22 cellular contexts compared by ENCODE assay signal in genomic region chr7:132972745-132973144, GRCh38.
"Had no signal": no experiment of that assay in that cellular context is flagged by ENCODE, and none has a peak within 500 bp of the region (broad histone marks: within the 10 kb centered on the region; RNA-seq: fewer than 3 reads in every experiment).

No MANE protein-coding gene starts in this region.

- DNase-seq: activated CD4-positive, alpha-beta T cell treated with anti-CD3 and anti-CD28 coated beads, Interleukin-2, amount 50 U/mL, for 1 hour; activated CD4-positive, CD25-positive, alpha-beta regulatory T cell treated with anti-CD3 and anti-CD28 coated beads, Interleukin-2, amount 50 U/mL, for 72 hours; activated CD8-positive, alpha-beta T cell treated with anti-CD3 and anti-CD28 coated beads, Interleukin-2, amount 10 ng/mL, durations not matched to agents 7 days and 5 days; activated gamma-delta T cell treated with Interleukin-2 at 50 U/mL for 16 hours; brain microvascular endothelial cell; central memory CD4-positive, alpha-beta T cell; dermis blood vessel endothelial cell; effector CD8-positive, alpha-beta T cell; erythroblast; heart right ventricle; kidney; lower lobe of right lung; naive thymus-derived CD4-positive, alpha-beta T cell; retina; stimulated activated CD4-positive, alpha-beta T cell treated with anti-CD3 and anti-CD28 coated beads, Interleukin-1b, Interleukin-23, amount 100 ng/mL, for 48 hours; T-helper 1 cell; transverse colon; WERI-Rb-1 had no signal

- ATAC-seq: activated CD8-positive, alpha-beta T cell treated with anti-CD3 and anti-CD28 coated beads, Interleukin-2, amount 10 ng/mL, durations not matched to agents 7 days and 5 days; heart right ventricle; left lobe of liver; lower lobe of right lung; naive thymus-derived CD4-positive, alpha-beta T cell had no signal

- H3K4me3 ChIP-seq: ascending aorta, heart right ventricle, lower lobe of right lung, neural progenitor cell, suprapubic skin, transverse colon had no signal
